ENCODE assay signal across 9 cellular contexts in the genomic region with DNA sequence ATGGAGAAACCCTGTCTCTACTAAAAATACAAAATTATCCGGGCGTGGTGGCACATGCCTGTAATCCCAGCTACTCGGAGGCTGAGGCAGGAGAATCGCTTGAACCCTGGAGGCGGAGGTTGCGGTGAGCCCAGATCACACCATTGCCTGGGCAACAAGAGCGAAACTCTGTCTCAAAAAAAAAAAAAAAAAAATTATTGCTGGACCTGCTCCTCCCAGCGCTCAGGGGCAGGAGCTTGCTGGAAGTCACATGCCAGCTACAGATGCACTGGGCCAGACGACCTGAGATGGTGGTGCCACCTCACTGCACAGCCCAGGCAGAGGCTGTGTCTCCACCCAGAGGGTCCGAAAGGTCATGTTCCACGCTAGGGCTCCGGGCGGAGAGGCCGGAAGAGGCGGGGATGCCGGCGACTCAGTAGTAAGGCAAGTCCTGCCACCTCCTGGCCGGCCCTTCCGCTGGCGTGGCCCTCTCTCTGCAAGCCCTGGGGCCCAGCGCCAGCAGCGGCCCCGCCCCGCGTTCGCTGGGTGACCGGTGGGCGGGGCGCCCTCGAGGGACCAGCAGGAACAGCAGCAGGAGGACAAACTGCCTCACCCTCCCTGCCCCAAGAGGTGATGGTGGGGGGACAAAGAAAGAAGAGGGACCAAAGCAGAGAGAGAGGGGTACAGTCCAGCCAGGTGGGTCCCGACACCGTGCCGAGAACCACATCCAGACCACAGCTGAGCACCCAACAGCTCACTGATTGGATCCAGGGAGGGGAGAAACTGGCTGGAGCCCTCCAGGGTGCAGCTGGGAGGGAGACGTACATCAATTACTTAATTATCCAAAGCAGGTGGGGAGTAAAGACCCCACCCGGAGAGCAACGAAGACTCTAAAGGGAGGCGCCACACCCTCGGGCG. TPM values are rescaled to one million over a fixed set of nuclear protein-coding genes. Genes with fewer than 3 reads are reported as not detected.
DNase-seq lines count a peak whose midpoint lies in the region; ATAC-seq and TF ChIP-seq lines count a peak whose summit lies in the region.
"Had no signal": no experiment of that assay in that cellular context is flagged by ENCODE, and none has a peak within 500 bp of the region (broad histone marks: within the 10 kb centered on the region; RNA-seq: fewer than 3 reads in every experiment).

No MANE protein-coding gene starts in this region.

- POLR2A ChIA-PET in GM10248 (lab: Yijun Ruan, JAX): interaction anchor here (0.6 to 3.8 kb wide), 3 partner anchors 14 to 238 kb away, joined by 4 to 22 read pairs (median 13); no protein-coding TSS in a partner anchor

- H3K27me3 ChIP-seq in aorta (ENCODE audit: control insufficient read depth in 1 of 2, insufficient read depth in 2 of 2, low read length in 1 of 2): no peaks in the 10 kb centered on the region
- H3K27me3 ChIP-seq: SJSA1 had no signal

- no peaks in the 10 kb centered on the region for H3K9me3 ChIP-seq in aorta (ENCODE audit: control insufficient read depth, low read length)

- DNase-seq in Caki2 (ENCODE audit: low read depth) (peak; percentile 100), NCI-H1105 (lab: John Stamatoyannopoulos, UW) (peak; percentile 76), fibroblast of the aortic adventitia (ENCODE audit: low read depth) (peak; percentile 87), myocyte (ENCODE audit: low read depth) (peak; percentile 96), aorta (peak; percentile 97 to 98), GM10248 (ENCODE audit: extremely low spot score) (no peak), NCI-H1694 (lab: John Stamatoyannopoulos, UW) (no peak)

- CTCF ChIA-PET in GM10248 (lab: Yijun Ruan, JAX): interaction anchor here (1.0 to 14.7 kb wide), 8 partner anchors 11 to 245 kb away, joined by 3 to 565 read pairs (median 56); a partner anchor contains a TSS

- 4 to 6% methylated on average over 39 of the region's 39 CpGs for whole genome bisulfite sequencing in aorta, 2 donors

- intact Hi-C loops in aorta (cut with DNase I): loop anchor here in 1 of 2 donors (2.0 kb wide), 1 partner anchor 92 kb away; a partner anchor contains a TSS

- in situ Hi-C loops in Caki2 (cut with HindIII; ENCODE audit: low pct_unique_long_range_greater_than_20kb, low sequenced_read_pairs): no loop called here

- H3K36me3 ChIP-seq in aorta (ENCODE audit: control insufficient read depth in 1 of 2, insufficient read depth in 2 of 2, low read length in 1 of 2): no peaks in the 10 kb centered on the region

- peak; percentile 70 for ATAC-seq in aorta (ENCODE audit: low FRiP score)

- peak overlapping the region; percentile 42 for H3K4me3 ChIP-seq in WI38 (ENCODE audit: low read depth, low read length)
- peak overlapping the region; percentile 63 for H3K4me3 ChIP-seq in fibroblast of the aortic adventitia (ENCODE audit: low read depth, low read length)
- H3K4me3 ChIP-seq in aorta (ENCODE audit: low read length in 2 of 2): peak overlapping the region in 1 of 2 donors; percentile 23
- H3K4me3 ChIP-seq: SJSA1 had no signal

- peak overlapping the region; percentile 47 to 54 for H3K27ac ChIP-seq in aorta (ENCODE audit: low read depth in 1 of 2, low read length in 2 of 2)
- H3K27ac ChIP-seq: SJSA1 had no signal

- H3K4me1 ChIP-seq in aorta (ENCODE audit: control insufficient read depth in 1 of 2, insufficient read depth in 2 of 2, low read length in 2 of 2): no peaks in the 10 kb centered on the region

- peak; percentile 12; the same call in 1 of the 2 replicates for TF ChIP-seq CTCF in WI38 (IDR thresholded peaks at IDR 0.05; ENCODE audit: low read depth, low read length)
- TF ChIP-seq CTCF in fibroblast of the aortic adventitia (IDR thresholded peaks at IDR 0.05; ENCODE audit: insufficient read depth, low read length): peak; percentile 44
- no peak for TF ChIP-seq CTCF in GM10248 (IDR thresholded peaks at IDR 0.05; ENCODE audit: control extremely low read depth, extremely low read depth, low read depth, missing control alignments)

RNA-seq across cellular contexts. Expression of a gene that starts 3.6 kb away (rescaled TPM):
- total RNA-seq in Caki2 (2014; rRNA removed; shearing (Covaris generic); ENCODE audit: low replicate concordance): 54.8 and 81.4 TPM in 2 replicates
- total RNA-seq in fibroblast of the aortic adventitia (ENCODE audit: low replicate concordance) (10.9 and 13.1 TPM in 2 replicates), myocyte (2.3 and 2.4 TPM in 2 replicates), aorta (10 to 100 TPM in 1 of 2 donors, 1 to 10 TPM in 1; 5.6 to 18.0 TPM)
- 2.7 TPM for polyA plus RNA-seq in myocyte (2012)
- polyA plus RNA-seq in aorta: 10 to 100 TPM in 1 of 2 donors, 1 to 10 TPM in 1; 5.2 to 12.5 TPM

RNA-seq across cellular contexts. Expression of a gene that starts 6.7 kb away (rescaled TPM):
- 0.61 and 3.4 TPM in 2 replicates for total RNA-seq in Caki2 (2014; rRNA removed; shearing (Covaris generic); ENCODE audit: low replicate concordance)
- total RNA-seq in fibroblast of the aortic adventitia (ENCODE audit: low replicate concordance): 5.0 and 6.1 TPM in 2 replicates
- 3.9 and 4.0 TPM in 2 replicates for total RNA-seq in myocyte
- 7.4 TPM for polyA plus RNA-seq in myocyte (2012)
- 10 to 100 TPM; 30.9 to 31.9 TPM for total RNA-seq in aorta
- 10 to 100 TPM in 1 of 2 donors, 1 to 10 TPM in 1; 4.4 to 33.4 TPM for polyA plus RNA-seq in aorta

Comparison
In these comparisons a context has a peak if more than half of its experiments do, and no peak if none do; other contexts are left out.
1. DNase-seq: peak in Caki2 (single experiment), NCI-H1105 (single experiment), fibroblast of the aortic adventitia (single experiment), myocyte (single experiment) and aorta (2 of 2); none in GM10248 (single experiment) and NCI-H1694 (single experiment).